ENCODE assay signal across 15 cellular contexts in genomic region chr12:89969098-89969497, GRCh38.
A peak's percentile ranks its signal among the peaks of the same experiment; 100 is the strongest.
DNase-seq lines count a peak whose midpoint lies in the region; ATAC-seq, FAIRE-seq and TF ChIP-seq lines count a peak whose summit lies in the region.
"Had no signal": no experiment of that assay in that cellular context is flagged by ENCODE, and none has a peak within 500 bp of the region (broad histone marks: within the 10 kb centered on the region; RNA-seq: fewer than 3 reads in every experiment).

No MANE protein-coding gene starts in this region.

- H3K27me3 ChIP-seq in bronchial epithelial cell (ENCODE audit: control insufficient read depth, insufficient read depth, low read length): no peaks in the 10 kb centered on the region

- ATAC-seq in HG03196 (IDR thresholded peaks at IDR 0.05; ENCODE audit: unreplicated experiment): no peak

- peak overlapping the region; percentile 12 for H3K27ac Mint-ChIP-seq in mesothelial cell of epicardium
- H3K27ac Mint-ChIP-seq in activated T-cell treated with anti-CD3 and anti-CD28 coated beads, Interleukin-2, amount 50 U/mL, for 24 hours: no peak overlapping the region
- H3K27ac Mint-ChIP-seq in activated T-helper 2 cell treated with anti-CD3 and anti-CD28 coated beads, Interferon-gamma antibody, Interleukin-2, Interleukin-4, amounts not matched to agents 10 μg/mL and 5 μg/mL and 100 μg/mL, durations not matched to agents 14 hours and 24 hours and 36 hours: no peak overlapping the region
- H3K27ac Mint-ChIP-seq: HFFc6 had no signal

- no peaks in the 10 kb centered on the region for H3K36me3 Mint-ChIP-seq in mesothelial cell of epicardium
- H3K36me3 Mint-ChIP-seq in activated T-cell treated with anti-CD3 and anti-CD28 coated beads, Interleukin-2, amount 50 U/mL, for 24 hours (ENCODE audit: low read depth): no peaks in the 10 kb centered on the region
- H3K36me3 Mint-ChIP-seq in activated T-helper 2 cell treated with anti-CD3 and anti-CD28 coated beads, Interferon-gamma antibody, Interleukin-2, Interleukin-4, amounts not matched to agents 10 μg/mL and 5 μg/mL and 100 μg/mL, durations not matched to agents 14 hours and 24 hours and 36 hours (ENCODE audit: low read depth): no peaks in the 10 kb centered on the region

- DNase-seq in LoVo (ENCODE audit: low spot score) (peak; percentile 71), bronchial epithelial cell (ENCODE audit: low read depth) (peak; percentile 80), mesothelial cell of epicardium (ENCODE audit: low spot score in 2 of 2, unreplicated experiment in 2 of 2) (no peak), NCI-H1694 treated with DMSO at 0.1 percent for 48 hours (lab: John Stamatoyannopoulos, UW) (no peak)
- no peak for DNase-seq in activated T-cell treated with anti-CD3 and anti-CD28 coated beads, Interleukin-2, amount 50 U/mL, for 24 hours
- DNase-seq in activated T-helper 2 cell treated with anti-CD3 and anti-CD28 coated beads, Interferon-gamma antibody, Interleukin-2, Interleukin-4, amounts not matched to agents 10 μg/mL and 5 μg/mL and 100 μg/mL, durations not matched to agents 14 hours and 24 hours and 36 hours (ENCODE audit: low spot score): no peak
- DNase-seq: DMS 273 treated with DMSO at 0.1 percent for 48 hours, EL, HFFc6, NCI-H1092, NCI-H1694, NCI-H446, SHP77 had no signal

- H3K4me1 Mint-ChIP-seq in mesothelial cell of epicardium: peaks cover 32% of the 10 kb centered on the region
- peaks cover 9% of the 10 kb centered on the region for H3K4me1 Mint-ChIP-seq in activated T-cell treated with anti-CD3 and anti-CD28 coated beads, Interleukin-2, amount 50 U/mL, for 24 hours (ENCODE audit: low read depth)
- peaks cover 2% of the 10 kb centered on the region for H3K4me1 Mint-ChIP-seq in activated T-helper 2 cell treated with anti-CD3 and anti-CD28 coated beads, Interferon-gamma antibody, Interleukin-2, Interleukin-4, amounts not matched to agents 10 μg/mL and 5 μg/mL and 100 μg/mL, durations not matched to agents 14 hours and 24 hours and 36 hours (ENCODE audit: low read depth)

- no peak overlapping the region for H3K4me3 ChIP-seq in bronchial epithelial cell (ENCODE audit: low read depth, low read length)

- TF ChIP-seq CTCF in bronchial epithelial cell (IDR thresholded peaks at IDR 0.05; ENCODE audit: insufficient read depth, low read length, severe bottlenecking) (no peak), mesothelial cell of epicardium (IDR thresholded peaks at IDR 0.05; ENCODE audit: unreplicated experiment) (no peak)

- no peak overlapping the region for H3K4me3 Mint-ChIP-seq in mesothelial cell of epicardium
- no peak overlapping the region for H3K4me3 Mint-ChIP-seq in activated T-cell treated with anti-CD3 and anti-CD28 coated beads, Interleukin-2, amount 50 U/mL, for 24 hours
- no peak overlapping the region for H3K4me3 Mint-ChIP-seq in activated T-helper 2 cell treated with anti-CD3 and anti-CD28 coated beads, Interferon-gamma antibody, Interleukin-2, Interleukin-4, amounts not matched to agents 10 μg/mL and 5 μg/mL and 100 μg/mL, durations not matched to agents 14 hours and 24 hours and 36 hours (ENCODE audit: low read depth)
- H3K4me3 Mint-ChIP-seq: HFFc6 had no signal

- no peaks in the 10 kb centered on the region for H3K36me3 ChIP-seq in bronchial epithelial cell (ENCODE audit: control insufficient read depth, insufficient read depth, low read length)

- no peaks in the 10 kb centered on the region for H3K9me3 Mint-ChIP-seq in mesothelial cell of epicardium
- no peaks in the 10 kb centered on the region for H3K9me3 Mint-ChIP-seq in activated T-cell treated with anti-CD3 and anti-CD28 coated beads, Interleukin-2, amount 50 U/mL, for 24 hours
- no peaks in the 10 kb centered on the region for H3K9me3 Mint-ChIP-seq in activated T-helper 2 cell treated with anti-CD3 and anti-CD28 coated beads, Interferon-gamma antibody, Interleukin-2, Interleukin-4, amounts not matched to agents 10 μg/mL and 5 μg/mL and 100 μg/mL, durations not matched to agents 14 hours and 24 hours and 36 hours
- H3K9me3 Mint-ChIP-seq: HFFc6 had no signal

- FAIRE-seq in bronchial epithelial cell (lab: Jason Lieb, UNC): no peak
- FAIRE-seq: H1 had no signal

- no peaks in the 10 kb centered on the region for H3K27me3 Mint-ChIP-seq in mesothelial cell of epicardium (ENCODE audit: low read depth)
- no peaks in the 10 kb centered on the region for H3K27me3 Mint-ChIP-seq in activated T-cell treated with anti-CD3 and anti-CD28 coated beads, Interleukin-2, amount 50 U/mL, for 24 hours
- H3K27me3 Mint-ChIP-seq in activated T-helper 2 cell treated with anti-CD3 and anti-CD28 coated beads, Interferon-gamma antibody, Interleukin-2, Interleukin-4, amounts not matched to agents 10 μg/mL and 5 μg/mL and 100 μg/mL, durations not matched to agents 14 hours and 24 hours and 36 hours (ENCODE audit: low read depth): peaks cover 7% of the 10 kb centered on the region

- intact Hi-C loops in activated T-helper 2 cell treated with anti-CD3 and anti-CD28 coated beads, Interferon-gamma antibody, Interleukin-2, Interleukin-4, amounts not matched to agents 10 μg/mL and 5 μg/mL and 100 μg/mL, durations not matched to agents 14 hours and 24 hours and 36 hours (cut with micrococcal nuclease): no loop called here

Comparison
In these comparisons a context has a peak if more than half of its experiments do, and no peak if none do; other contexts are left out.
1. DNase-seq: peak in LoVo (single experiment) and bronchial epithelial cell (single experiment); none in mesothelial cell of epicardium (0 of 2), activated T-cell treated with anti-CD3 and anti-CD28 coated beads, Interleukin-2, amount 50 U/mL, for 24 hours (single experiment), activated T-helper 2 cell treated with anti-CD3 and anti-CD28 coated beads, Interferon-gamma antibody, Interleukin-2, Interleukin-4, amounts not matched to agents 10 μg/mL and 5 μg/mL and 100 μg/mL, durations not matched to agents 14 hours and 24 hours and 36 hours (single experiment) and NCI-H1694 treated with DMSO at 0.1 percent for 48 hours (single experiment).